ENCODE assay signal across 1 cellular context in genomic region chr12:68138480-68138879, GRCh38.
TF ChIP-seq lines count a peak whose summit lies in the region.

No MANE protein-coding gene starts in this region.

TF ChIP-seq in HepG2, 621 proteins besides CTCF, POLR2A, EP300 and RAD21:
- TF ChIP-seq ZNF644 (CRISPR knock-in tag; IDR thresholded peaks at IDR 0.05; ENCODE audit: low read depth): no peak
- no peak for TF ChIP-seq GLMP (CRISPR knock-in tag; IDR thresholded peaks at IDR 0.05; ENCODE audit: borderline replicate concordance)
- TF ChIP-seq ZNF777 (CRISPR knock-in tag; IDR thresholded peaks at IDR 0.05): no peak
- TF ChIP-seq TGIF2 (CRISPR knock-in tag; IDR thresholded peaks at IDR 0.05): no peak
- no peak for TF ChIP-seq TEAD3 (CRISPR knock-in tag; optimal IDR thresholded peaks at IDR 0.05; ENCODE audit: borderline replicate concordance)
- TF ChIP-seq, protein P1, sequence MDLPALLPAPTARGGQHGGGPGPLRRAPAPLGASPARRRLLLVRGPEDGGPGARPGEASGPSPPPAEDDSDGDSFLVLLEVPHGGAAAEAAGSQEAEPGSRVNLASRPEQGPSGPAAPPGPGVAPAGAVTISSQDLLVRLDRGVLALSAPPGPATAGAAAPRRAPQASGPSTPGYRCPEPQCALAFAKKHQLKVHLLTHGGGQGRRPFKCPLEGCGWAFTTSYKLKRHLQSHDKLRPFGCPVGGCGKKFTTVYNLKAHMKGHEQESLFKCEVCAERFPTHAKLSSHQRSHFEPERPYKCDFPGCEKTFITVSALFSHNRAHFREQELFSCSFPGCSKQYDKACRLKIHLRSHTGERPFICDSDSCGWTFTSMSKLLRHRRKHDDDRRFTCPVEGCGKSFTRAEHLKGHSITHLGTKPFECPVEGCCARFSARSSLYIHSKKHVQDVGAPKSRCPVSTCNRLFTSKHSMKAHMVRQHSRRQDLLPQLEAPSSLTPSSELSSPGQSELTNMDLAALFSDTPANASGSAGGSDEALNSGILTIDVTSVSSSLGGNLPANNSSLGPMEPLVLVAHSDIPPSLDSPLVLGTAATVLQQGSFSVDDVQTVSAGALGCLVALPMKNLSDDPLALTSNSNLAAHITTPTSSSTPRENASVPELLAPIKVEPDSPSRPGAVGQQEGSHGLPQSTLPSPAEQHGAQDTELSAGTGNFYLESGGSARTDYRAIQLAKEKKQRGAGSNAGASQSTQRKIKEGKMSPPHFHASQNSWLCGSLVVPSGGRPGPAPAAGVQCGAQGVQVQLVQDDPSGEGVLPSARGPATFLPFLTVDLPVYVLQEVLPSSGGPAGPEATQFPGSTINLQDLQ (CRISPR knock-in tag; IDR thresholded peaks at IDR 0.05): no peak
- TF ChIP-seq, protein P2, sequence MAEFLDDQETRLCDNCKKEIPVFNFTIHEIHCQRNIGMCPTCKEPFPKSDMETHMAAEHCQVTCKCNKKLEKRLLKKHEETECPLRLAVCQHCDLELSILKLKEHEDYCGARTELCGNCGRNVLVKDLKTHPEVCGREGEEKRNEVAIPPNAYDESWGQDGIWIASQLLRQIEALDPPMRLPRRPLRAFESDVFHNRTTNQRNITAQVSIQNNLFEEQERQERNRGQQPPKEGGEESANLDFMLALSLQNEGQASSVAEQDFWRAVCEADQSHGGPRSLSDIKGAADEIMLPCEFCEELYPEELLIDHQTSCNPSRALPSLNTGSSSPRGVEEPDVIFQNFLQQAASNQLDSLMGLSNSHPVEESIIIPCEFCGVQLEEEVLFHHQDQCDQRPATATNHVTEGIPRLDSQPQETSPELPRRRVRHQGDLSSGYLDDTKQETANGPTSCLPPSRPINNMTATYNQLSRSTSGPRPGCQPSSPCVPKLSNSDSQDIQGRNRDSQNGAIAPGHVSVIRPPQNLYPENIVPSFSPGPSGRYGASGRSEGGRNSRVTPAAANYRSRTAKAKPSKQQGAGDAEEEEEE (CRISPR knock-in tag; IDR thresholded peaks at IDR 0.05; ENCODE audit: borderline replicate concordance): no peak
- TF ChIP-seq ETS1 (CRISPR knock-in tag; IDR thresholded peaks at IDR 0.05): no peak
- TF ChIP-seq SRSF1 (optimal IDR thresholded peaks at IDR 0.05; ENCODE audit: low read depth, low read length): no peak
- TF ChIP-seq, protein P3, sequence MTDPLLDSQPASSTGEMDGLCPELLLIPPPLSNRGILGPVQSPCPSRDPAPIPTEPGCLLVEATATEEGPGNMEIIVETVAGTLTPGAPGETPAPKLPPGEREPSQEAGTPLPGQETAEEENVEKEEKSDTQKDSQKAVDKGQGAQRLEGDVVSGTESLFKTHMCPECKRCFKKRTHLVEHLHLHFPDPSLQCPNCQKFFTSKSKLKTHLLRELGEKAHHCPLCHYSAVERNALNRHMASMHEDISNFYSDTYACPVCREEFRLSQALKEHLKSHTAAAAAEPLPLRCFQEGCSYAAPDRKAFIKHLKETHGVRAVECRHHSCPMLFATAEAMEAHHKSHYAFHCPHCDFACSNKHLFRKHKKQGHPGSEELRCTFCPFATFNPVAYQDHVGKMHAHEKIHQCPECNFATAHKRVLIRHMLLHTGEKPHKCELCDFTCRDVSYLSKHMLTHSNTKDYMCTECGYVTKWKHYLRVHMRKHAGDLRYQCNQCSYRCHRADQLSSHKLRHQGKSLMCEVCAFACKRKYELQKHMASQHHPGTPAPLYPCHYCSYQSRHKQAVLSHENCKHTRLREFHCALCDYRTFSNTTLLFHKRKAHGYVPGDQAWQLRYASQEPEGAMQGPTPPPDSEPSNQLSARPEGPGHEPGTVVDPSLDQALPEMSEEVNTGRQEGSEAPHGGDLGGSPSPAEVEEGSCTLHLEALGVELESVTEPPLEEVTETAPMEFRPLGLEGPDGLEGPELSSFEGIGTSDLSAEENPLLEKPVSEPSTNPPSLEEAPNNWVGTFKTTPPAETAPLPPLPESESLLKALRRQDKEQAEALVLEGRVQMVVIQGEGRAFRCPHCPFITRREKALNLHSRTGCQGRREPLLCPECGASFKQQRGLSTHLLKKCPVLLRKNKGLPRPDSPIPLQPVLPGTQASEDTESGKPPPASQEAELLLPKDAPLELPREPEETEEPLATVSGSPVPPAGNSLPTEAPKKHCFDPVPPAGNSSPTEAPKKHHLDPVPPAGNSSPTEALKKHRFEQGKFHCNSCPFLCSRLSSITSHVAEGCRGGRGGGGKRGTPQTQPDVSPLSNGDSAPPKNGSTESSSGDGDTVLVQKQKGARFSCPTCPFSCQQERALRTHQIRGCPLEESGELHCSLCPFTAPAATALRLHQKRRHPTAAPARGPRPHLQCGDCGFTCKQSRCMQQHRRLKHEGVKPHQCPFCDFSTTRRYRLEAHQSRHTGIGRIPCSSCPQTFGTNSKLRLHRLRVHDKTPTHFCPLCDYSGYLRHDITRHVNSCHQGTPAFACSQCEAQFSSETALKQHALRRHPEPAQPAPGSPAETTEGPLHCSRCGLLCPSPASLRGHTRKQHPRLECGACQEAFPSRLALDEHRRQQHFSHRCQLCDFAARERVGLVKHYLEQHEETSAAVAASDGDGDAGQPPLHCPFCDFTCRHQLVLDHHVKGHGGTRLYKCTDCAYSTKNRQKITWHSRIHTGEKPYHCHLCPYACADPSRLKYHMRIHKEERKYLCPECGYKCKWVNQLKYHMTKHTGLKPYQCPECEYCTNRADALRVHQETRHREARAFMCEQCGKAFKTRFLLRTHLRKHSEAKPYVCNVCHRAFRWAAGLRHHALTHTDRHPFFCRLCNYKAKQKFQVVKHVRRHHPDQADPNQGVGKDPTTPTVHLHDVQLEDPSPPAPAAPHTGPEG (CRISPR knock-in tag; IDR thresholded peaks at IDR 0.05): no peak
- no peak for TF ChIP-seq MXI1 (IDR thresholded peaks at IDR 0.05; ENCODE audit: borderline replicate concordance, low read depth, low read length)
- TF ChIP-seq PPARG (CRISPR knock-in tag; conservative IDR thresholded peaks at IDR 0.05): no peak
- TF ChIP-seq ZNF83 (CRISPR knock-in tag; IDR thresholded peaks at IDR 0.05; ENCODE audit: borderline replicate concordance): no peak
- no peak for TF ChIP-seq ZNF136 (CRISPR knock-in tag; IDR thresholded peaks at IDR 0.05; ENCODE audit: low read depth)
- no peak for TF ChIP-seq ZNF879 (CRISPR knock-in tag; IDR thresholded peaks at IDR 0.05)
- no peak for TF ChIP-seq FOSL2 (CRISPR knock-in tag; IDR thresholded peaks at IDR 0.05)
- no peak for TF ChIP-seq ZNF30 (CRISPR knock-in tag; IDR thresholded peaks at IDR 0.05)
- TF ChIP-seq NONO (IDR thresholded peaks at IDR 0.05): no peak
- no peak for TF ChIP-seq NONO (CRISPR knock-in tag; conservative IDR thresholded peaks at IDR 0.05)
- TF ChIP-seq, protein P4, sequence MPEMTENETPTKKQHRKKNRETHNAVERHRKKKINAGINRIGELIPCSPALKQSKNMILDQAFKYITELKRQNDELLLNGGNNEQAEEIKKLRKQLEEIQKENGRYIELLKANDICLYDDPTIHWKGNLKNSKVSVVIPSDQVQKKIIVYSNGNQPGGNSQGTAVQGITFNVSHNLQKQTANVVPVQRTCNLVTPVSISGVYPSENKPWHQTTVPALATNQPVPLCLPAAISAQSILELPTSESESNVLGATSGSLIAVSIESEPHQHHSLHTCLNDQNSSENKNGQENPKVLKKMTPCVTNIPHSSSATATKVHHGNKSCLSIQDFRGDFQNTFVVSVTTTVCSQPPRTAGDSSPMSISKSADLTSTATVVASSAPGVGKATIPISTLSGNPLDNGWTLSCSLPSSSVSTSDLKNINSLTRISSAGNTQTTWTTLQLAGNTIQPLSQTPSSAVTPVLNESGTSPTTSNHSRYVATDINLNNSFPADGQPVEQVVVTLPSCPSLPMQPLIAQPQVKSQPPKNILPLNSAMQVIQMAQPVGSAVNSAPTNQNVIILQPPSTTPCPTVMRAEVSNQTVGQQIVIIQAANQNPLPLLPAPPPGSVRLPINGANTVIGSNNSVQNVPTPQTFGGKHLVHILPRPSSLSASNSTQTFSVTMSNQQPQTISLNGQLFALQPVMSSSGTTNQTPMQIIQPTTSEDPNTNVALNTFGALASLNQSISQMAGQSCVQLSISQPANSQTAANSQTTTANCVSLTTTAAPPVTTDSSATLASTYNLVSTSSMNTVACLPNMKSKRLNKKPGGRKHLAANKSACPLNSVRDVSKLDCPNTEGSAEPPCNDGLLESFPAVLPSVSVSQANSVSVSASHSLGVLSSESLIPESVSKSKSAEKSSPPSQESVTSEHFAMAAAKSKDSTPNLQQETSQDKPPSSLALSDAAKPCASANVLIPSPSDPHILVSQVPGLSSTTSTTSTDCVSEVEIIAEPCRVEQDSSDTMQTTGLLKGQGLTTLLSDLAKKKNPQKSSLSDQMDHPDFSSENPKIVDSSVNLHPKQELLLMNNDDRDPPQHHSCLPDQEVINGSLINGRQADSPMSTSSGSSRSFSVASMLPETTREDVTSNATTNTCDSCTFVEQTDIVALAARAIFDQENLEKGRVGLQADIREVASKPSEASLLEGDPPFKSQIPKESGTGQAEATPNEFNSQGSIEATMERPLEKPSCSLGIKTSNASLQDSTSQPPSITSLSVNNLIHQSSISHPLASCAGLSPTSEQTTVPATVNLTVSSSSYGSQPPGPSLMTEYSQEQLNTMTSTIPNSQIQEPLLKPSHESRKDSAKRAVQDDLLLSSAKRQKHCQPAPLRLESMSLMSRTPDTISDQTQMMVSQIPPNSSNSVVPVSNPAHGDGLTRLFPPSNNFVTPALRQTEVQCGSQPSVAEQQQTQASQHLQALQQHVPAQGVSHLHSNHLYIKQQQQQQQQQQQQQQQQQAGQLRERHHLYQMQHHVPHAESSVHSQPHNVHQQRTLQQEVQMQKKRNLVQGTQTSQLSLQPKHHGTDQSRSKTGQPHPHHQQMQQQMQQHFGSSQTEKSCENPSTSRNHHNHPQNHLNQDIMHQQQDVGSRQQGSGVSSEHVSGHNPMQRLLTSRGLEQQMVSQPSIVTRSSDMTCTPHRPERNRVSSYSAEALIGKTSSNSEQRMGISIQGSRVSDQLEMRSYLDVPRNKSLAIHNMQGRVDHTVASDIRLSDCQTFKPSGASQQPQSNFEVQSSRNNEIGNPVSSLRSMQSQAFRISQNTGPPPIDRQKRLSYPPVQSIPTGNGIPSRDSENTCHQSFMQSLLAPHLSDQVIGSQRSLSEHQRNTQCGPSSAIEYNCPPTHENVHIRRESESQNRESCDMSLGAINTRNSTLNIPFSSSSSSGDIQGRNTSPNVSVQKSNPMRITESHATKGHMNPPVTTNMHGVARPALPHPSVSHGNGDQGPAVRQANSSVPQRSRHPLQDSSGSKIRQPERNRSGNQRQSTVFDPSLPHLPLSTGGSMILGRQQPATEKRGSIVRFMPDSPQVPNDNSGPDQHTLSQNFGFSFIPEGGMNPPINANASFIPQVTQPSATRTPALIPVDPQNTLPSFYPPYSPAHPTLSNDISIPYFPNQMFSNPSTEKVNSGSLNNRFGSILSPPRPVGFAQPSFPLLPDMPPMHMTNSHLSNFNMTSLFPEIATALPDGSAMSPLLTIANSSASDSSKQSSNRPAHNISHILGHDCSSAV (CRISPR knock-in tag; IDR thresholded peaks at IDR 0.05; ENCODE audit: borderline replicate concordance): no peak
